16 cellular contexts compared by ENCODE assay signal in the genomic region with DNA sequence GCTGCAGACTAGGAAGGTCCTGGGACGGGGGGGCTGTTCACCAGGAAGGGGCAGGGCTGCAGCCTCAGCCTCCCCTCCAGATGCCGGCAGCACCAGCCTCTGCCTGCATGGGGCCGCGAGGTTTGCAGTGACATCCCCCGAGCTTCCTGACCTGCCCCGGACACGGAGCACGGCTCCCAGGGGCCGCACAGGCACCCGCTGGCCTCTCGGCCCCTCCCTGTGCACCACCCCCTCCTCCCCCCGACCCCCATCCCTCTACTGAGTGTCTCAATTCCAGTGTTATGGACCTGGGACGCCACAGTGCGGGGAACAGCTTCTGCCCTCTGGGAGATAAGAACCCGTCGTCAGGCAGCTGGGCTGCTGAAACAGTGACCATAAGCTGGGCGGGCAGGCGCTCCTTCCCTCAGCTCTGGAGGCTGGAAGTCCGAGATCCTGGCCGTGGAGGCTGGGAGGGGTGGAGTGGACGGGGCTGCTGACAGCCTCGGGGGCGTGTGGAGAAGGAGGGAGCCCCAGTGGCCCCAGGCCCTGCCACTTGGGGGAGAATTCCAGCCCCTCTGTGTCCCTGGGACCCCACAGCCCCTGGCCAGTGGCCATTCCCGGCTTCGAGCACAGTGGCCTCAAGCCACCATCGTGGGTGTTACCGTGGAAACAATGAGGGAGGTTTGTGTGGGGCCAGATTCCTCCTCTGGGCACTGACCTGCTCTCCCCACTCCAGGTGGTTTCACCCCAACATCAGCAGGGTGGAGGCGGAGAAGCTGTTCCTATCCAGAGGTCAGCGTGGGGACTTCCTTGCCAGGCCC. TPM values are rescaled to one million over a fixed set of nuclear protein-coding genes. Genes with fewer than 3 reads are reported as not detected.
DNase-seq lines count a peak whose midpoint lies in the region; ATAC-seq, FAIRE-seq and TF ChIP-seq lines count a peak whose summit lies in the region.
"Had no signal": no experiment of that assay in that cellular context is flagged by ENCODE, and none has a peak within 500 bp of the region (broad histone marks: within the 10 kb centered on the region; RNA-seq: fewer than 3 reads in every experiment).

No MANE protein-coding gene starts in this region.

- TF ChIP-seq CTCF in A549 (IDR thresholded peaks at IDR 0.05) (no peak), Calu3 (IDR thresholded peaks at IDR 0.05; ENCODE audit: unreplicated experiment) (no peak), epithelial cell of proximal tubule (conservative IDR thresholded peaks at IDR 0.05; ENCODE audit: low read depth, low read length) (no peak), brain microvascular endothelial cell (IDR thresholded peaks at IDR 0.05; ENCODE audit: low read depth, low read length, missing control alignments) (no peak), spleen (IDR thresholded peaks at IDR 0.05 in 8 of 11, conservative IDR thresholded peaks at IDR 0.05 in 3 of 11) (no peak)

- no peak for FAIRE-seq in A549 (lab: Jason Lieb, UNC)

- CTCF ChIA-PET in A549 (lab: Yijun Ruan, JAX) = interaction anchor here (0.6 to 8.8 kb wide), 15 partner anchors 12 to 169 kb away, joined by 3 to 126 read pairs (median 10); partner anchors contain the start of genes AGRN, ISG15 and PERM1
- CTCF ChIA-PET in Calu3 (lab: Charles Lee) = no interaction called here
- CTCF ChIA-PET in activated CD4-positive, alpha-beta memory T cell treated with anti-CD3 and anti-CD28 coated beads for 36 hours (lab: Charles Lee) = interaction anchor here (1.0 to 5.1 kb wide), 6 partner anchors 9 to 229 kb away, joined by 3 to 55 read pairs (median 6); partner anchors contain the start of gene PERM1

- no peak overlapping the region for H3K27ac Mint-ChIP-seq in Calu3 (ENCODE audit: unreplicated experiment)
- peak overlapping the region; percentile 83 for H3K27ac Mint-ChIP-seq in activated CD4-positive, alpha-beta memory T cell treated with anti-CD3 and anti-CD28 coated beads for 36 hours

- DNase-seq in A549 (ENCODE audit: low read depth in 1 of 2, low spot score in 1 of 2) (no peak), Calu3 (no peak), epithelial cell of proximal tubule (ENCODE audit: low read depth) (no peak), brain microvascular endothelial cell (no peak), spleen (no peak)
- DNase-seq in activated CD4-positive, alpha-beta memory T cell treated with anti-CD3 and anti-CD28 coated beads for 36 hours = peak; percentile 29
- DNase-seq: activated gamma-delta T cell; BE2C; NCI-H1417 treated with DMSO at 0.1 percent for 48 hours; NCI-H345; stimulated activated CD4-positive, alpha-beta T cell treated with anti-CD3 and anti-CD28 coated beads, Interleukin-1b, Interleukin-23, amount 100 ng/mL, for 48 hours had no signal

- H3K27me3 ChIP-seq in brain microvascular endothelial cell (replicated peaks) = no peaks in the 10 kb centered on the region
- H3K27me3 ChIP-seq in spleen (replicated peaks in 1 of 7) = peaks cover 0 to 89% (median 69%) of the 10 kb centered on the region in 7 donors

- TF ChIP-seq POLR2A in A549 (IDR thresholded peaks at IDR 0.05; ENCODE audit: low read length) (no peak), spleen (IDR thresholded peaks at IDR 0.05) (no peak)

- peak overlapping the region; percentile 95 for H3K4me2 ChIP-seq in A549

- no peak for TF ChIP-seq RAD21 in A549 (conservative IDR thresholded peaks at IDR 0.05 in 1 of 2, IDR thresholded peaks at IDR 0.05 in 1 of 2)

- in situ Hi-C loops in brain microvascular endothelial cell (cut with HindIII; ENCODE audit: low pct_ligation_motif_present, low sequenced_read_pairs) = no loop called here

- H3K27ac ChIP-seq in A549 (peak overlapping the region; percentile 76 to 88; a peak in 5 of 6 replicates), brain microvascular endothelial cell (no peak overlapping the region), spleen (no peak overlapping the region)

- no peaks in the 10 kb centered on the region for H3K9me3 ChIP-seq in A549
- no peaks in the 10 kb centered on the region for H3K9me3 ChIP-seq in spleen
- H3K9me3 ChIP-seq: BE2C had no signal

- POLR2A ChIA-PET in A549 (lab: Yijun Ruan, JAX) = no interaction called here
- POLR2A ChIA-PET in activated CD4-positive, alpha-beta memory T cell treated with anti-CD3 and anti-CD28 coated beads for 36 hours (lab: Charles Lee) = interaction anchor here (1.4 to 2.1 kb wide), 2 partner anchors 24 to 77 kb away, joined by 4 to 11 read pairs; no protein-coding TSS in a partner anchor

- ATAC-seq in A549 = no peak
- no peak for ATAC-seq in GM19467 (IDR thresholded peaks at IDR 0.05; ENCODE audit: unreplicated experiment)
- no peak for ATAC-seq in HG02763 (IDR thresholded peaks at IDR 0.05; ENCODE audit: unreplicated experiment)
- ATAC-seq: activated CD4-positive, CD25-positive, alpha-beta regulatory T cell treated with anti-CD3 and anti-CD28 coated beads, Interleukin-2, amount 50 U/mL, for 24 hours; left lobe of liver had no signal

- H3K36me3 ChIP-seq in brain microvascular endothelial cell (replicated peaks) = no peaks in the 10 kb centered on the region
- no peaks in the 10 kb centered on the region for H3K36me3 ChIP-seq in spleen
- H3K36me3 ChIP-seq: BE2C had no signal

- TF ChIP-seq EP300 in A549 (IDR thresholded peaks at IDR 0.05) = no peak

- BruUV-seq in Calu3 (replicated peaks; lab: Mats Ljungman, UMichigan) = no TSS peak

- H3K4me3 Mint-ChIP-seq in Calu3 (ENCODE audit: low read depth, unreplicated experiment) = peak overlapping the region; percentile 55
- H3K4me3 Mint-ChIP-seq in activated CD4-positive, alpha-beta memory T cell treated with anti-CD3 and anti-CD28 coated beads for 36 hours = peak overlapping the region; percentile 74

- H3K4me1 ChIP-seq in A549 (peaks cover 46% of the 10 kb centered on the region), spleen (peaks cover 17 to 53% (median 35%) of the 10 kb centered on the region in 6 donors)
- H3K4me1 ChIP-seq: BE2C had no signal

- peaks cover 81% of the 10 kb centered on the region for H3K36me3 Mint-ChIP-seq in Calu3 (ENCODE audit: insufficient read depth, unreplicated experiment)
- H3K36me3 Mint-ChIP-seq in activated CD4-positive, alpha-beta memory T cell treated with anti-CD3 and anti-CD28 coated beads for 36 hours = peaks cover 15% of the 10 kb centered on the region

- no peaks in the 10 kb centered on the region for H3K4me1 Mint-ChIP-seq in Calu3 (ENCODE audit: low read depth, unreplicated experiment)
- peaks cover 41% of the 10 kb centered on the region for H3K4me1 Mint-ChIP-seq in activated CD4-positive, alpha-beta memory T cell treated with anti-CD3 and anti-CD28 coated beads for 36 hours (ENCODE audit: low read depth)
- H3K4me1 Mint-ChIP-seq: central memory CD8-positive, alpha-beta T cell had no signal

- intact Hi-C loops in Calu3 (cut with micrococcal nuclease; ENCODE audit: unreplicated experiment) = no loop called here
- intact Hi-C loops in activated CD4-positive, alpha-beta memory T cell treated with anti-CD3 and anti-CD28 coated beads for 36 hours (cut with micrococcal nuclease) = loop anchor here (5.0 to 10.0 kb wide), 3 partner anchors 45 to 155 kb away; partner anchors contain the start of genes KLHL17 and PLEKHN1
- intact Hi-C loops in spleen (cut with DNase I; ENCODE audit: low total_unique reads) = loop anchor here (5.0 kb wide), 1 partner anchor 75 kb away; no protein-coding TSS in a partner anchor

- no peaks in the 10 kb centered on the region for H3K9me3 Mint-ChIP-seq in Calu3 (ENCODE audit: low read depth, unreplicated experiment)
- no peaks in the 10 kb centered on the region for H3K9me3 Mint-ChIP-seq in activated CD4-positive, alpha-beta memory T cell treated with anti-CD3 and anti-CD28 coated beads for 36 hours
- H3K9me3 Mint-ChIP-seq: central memory CD8-positive, alpha-beta T cell had no signal

- H3K27me3 Mint-ChIP-seq in Calu3 (ENCODE audit: unreplicated experiment) = no peaks in the 10 kb centered on the region
- H3K27me3 Mint-ChIP-seq in activated CD4-positive, alpha-beta memory T cell treated with anti-CD3 and anti-CD28 coated beads for 36 hours = peaks cover 20% of the 10 kb centered on the region

- WGBS in A549 (ENCODE audit: missing lambda C conversion rate) = 69% methylated on average over 6 of the region's 29 CpGs
- WGBS in spleen, 5 donors = 29 to 36% (median 31%) methylated on average over 21 to 29 of the region's 29 CpGs

- no peak overlapping the region for H3K4me3 ChIP-seq in A549
- H3K4me3 ChIP-seq in epithelial cell of proximal tubule (ENCODE audit: low read depth, low read length) = peak overlapping the region; percentile 11
- H3K4me3 ChIP-seq in brain microvascular endothelial cell (ENCODE audit: low read depth, low read length) = no peak overlapping the region
- no peak overlapping the region for H3K4me3 ChIP-seq in spleen

RNA-seq across cellular contexts. Expression of gene RNF223, which starts 11.5 kb away (rescaled TPM):
- polyA plus RNA-seq in A549 (2011; rRNA removed) (not detected in 2 replicates), A549 (2017; fragmentation: RNase III; extraction: RNeasy Plus Mini Kit Qiagen cat#74134 plus additional on column Dnase treatment) (0.08 TPM in 1 of 3 replicates, not detected in the others), spleen (not detected)
- 0.07 and 0.08 TPM in 2 replicates for polyA plus RNA-seq in A549 (2012; cell fraction: cytosol; rRNA removed)
- polyA plus RNA-seq in A549 (2012; cell fraction: nucleus; rRNA removed) = 0.12 TPM in 1 of 2 replicates, not detected in the other
- 0.08 TPM in 1 of 2 replicates, not detected in the other for polyA minus RNA-seq in A549 (2011; rRNA and poly(A)+ RNA removed)
- total RNA-seq in Calu3 (2022) (5.0 and 5.6 TPM in 2 replicates), epithelial cell of proximal tubule (0.36 and 1.6 TPM in 2 replicates), spleen (not detected)
- not detected for total RNA-seq in activated CD4-positive, alpha-beta memory T cell treated with anti-CD3 and anti-CD28 coated beads for 36 hours
- total RNA-seq: left lobe of liver had no signal

RNA-seq across cellular contexts. Expression of gene AGRN, which starts 42.6 kb away (rescaled TPM):
- polyA plus RNA-seq in A549 (2011; rRNA removed) (23.9 and 34.9 TPM in 2 replicates), A549 (2017; fragmentation: RNase III; extraction: RNeasy Plus Mini Kit Qiagen cat#74134 plus additional on column Dnase treatment) (88.0 to 95.3 TPM (median 90.9 TPM) in 3 replicates), spleen (10 to 100 TPM in 1 of 3 donors, 1 to 10 TPM in 2; 4.6 to 16.3 (median 5.6) TPM)
- polyA plus RNA-seq in A549 (2012; cell fraction: cytosol; rRNA removed) = 54.0 and 72.0 TPM in 2 replicates
- polyA plus RNA-seq in A549 (2012; cell fraction: nucleus; rRNA removed) = 477 and 531 TPM in 2 replicates
- 27.8 and 31.7 TPM in 2 replicates for polyA minus RNA-seq in A549 (2011; rRNA and poly(A)+ RNA removed)
- total RNA-seq in Calu3 (2022) (446 and 552 TPM in 2 replicates), epithelial cell of proximal tubule (261 and 462 TPM in 2 replicates), spleen (10 to 100 TPM; 10.6 to 27.2 (median 16.9) TPM)
- 10 to 100 TPM; 33.2 to 35.6 TPM for total RNA-seq in activated CD4-positive, alpha-beta memory T cell treated with anti-CD3 and anti-CD28 coated beads for 36 hours

RNA-seq across cellular contexts. Expression of gene ISG15, which starts 49.3 kb away (rescaled TPM):
- polyA plus RNA-seq in A549 (2011; rRNA removed) (4.3 and 4.6 TPM in 2 replicates), A549 (2017; fragmentation: RNase III; extraction: RNeasy Plus Mini Kit Qiagen cat#74134 plus additional on column Dnase treatment) (11.2 to 17.6 TPM (median 11.2 TPM) in 3 replicates), spleen (100 to 1,000 TPM; 131 to 230 (median 163) TPM)
- 15.8 and 18.5 TPM in 2 replicates for polyA plus RNA-seq in A549 (2012; cell fraction: cytosol; rRNA removed)
- polyA plus RNA-seq in A549 (2012; cell fraction: nucleus; rRNA removed) = 21.1 and 23.1 TPM in 2 replicates
- 0.78 and 0.95 TPM in 2 replicates for polyA minus RNA-seq in A549 (2011; rRNA and poly(A)+ RNA removed)
- total RNA-seq in Calu3 (2022) (165 and 522 TPM in 2 replicates), epithelial cell of proximal tubule (66.0 and 75.6 TPM in 2 replicates), spleen (10 to 100 TPM; 23.3 to 93.8 (median 51.0) TPM)
- 100 to 1,000 TPM in 1 of 2 experiments, 10 to 100 TPM in 1; 96.9 to 108 TPM for total RNA-seq in activated CD4-positive, alpha-beta memory T cell treated with anti-CD3 and anti-CD28 coated beads for 36 hours

RNA-seq across cellular contexts. Expression of gene C1orf159, which starts 53.3 kb away (rescaled TPM):
- polyA plus RNA-seq in A549 (2011; rRNA removed) (3.2 and 4.0 TPM in 2 replicates), A549 (2017; fragmentation: RNase III; extraction: RNeasy Plus Mini Kit Qiagen cat#74134 plus additional on column Dnase treatment) (8.8 to 10.4 TPM (median 10.2 TPM) in 3 replicates), spleen (10 to 100 TPM in 2 of 3 donors, 1 to 10 TPM in 1; 8.5 to 25.7 (median 24.1) TPM)
- 12.4 and 20.3 TPM in 2 replicates for polyA plus RNA-seq in A549 (2012; cell fraction: cytosol; rRNA removed)
- polyA plus RNA-seq in A549 (2012; cell fraction: nucleus; rRNA removed) = 71.3 and 92.0 TPM in 2 replicates
- polyA minus RNA-seq in A549 (2011; rRNA and poly(A)+ RNA removed) = 1.8 and 2.4 TPM in 2 replicates
- total RNA-seq in Calu3 (2022) (32.4 and 34.7 TPM in 2 replicates), epithelial cell of proximal tubule (20.2 and 24.9 TPM in 2 replicates), spleen (10 to 100 TPM; 12.1 to 22.5 (median 18.7) TPM)
- total RNA-seq in activated CD4-positive, alpha-beta memory T cell treated with anti-CD3 and anti-CD28 coated beads for 36 hours = 10 to 100 TPM; 19.5 to 20.5 TPM

Comparison
In these comparisons a context has a peak if more than half of its experiments do, and no peak if none do; other contexts are left out.
1. H3K27ac ChIP-seq: peak in A549 (2 of 2); none in brain microvascular endothelial cell (single experiment) and spleen (0 of 8).